ENCODE assay signal across 15 cellular contexts in genomic region chr17:6996256-6997111, GRCh38. TPM values are rescaled to one million over a fixed set of nuclear protein-coding genes. Genes with fewer than 3 reads are reported as not detected.
DNase-seq lines count a peak whose midpoint lies in the region; ATAC-seq and TF ChIP-seq lines count a peak whose summit lies in the region.
"Had no signal": no experiment of that assay in that cellular context is flagged by ENCODE, and none has a peak within 500 bp of the region (broad histone marks: within the 10 kb centered on the region; RNA-seq: fewer than 3 reads in every experiment).

No MANE protein-coding gene starts in this region.

- H3K27ac ChIP-seq in heart left ventricle (no peak overlapping the region), right atrium auricular region (no peak overlapping the region), right cardiac atrium (ENCODE audit: low read length) (no peak overlapping the region), ovary (no peak overlapping the region), aorta (ENCODE audit: low read depth in 1 of 2, low read length in 2 of 2) (no peak overlapping the region)
- H3K27ac ChIP-seq: dorsolateral prefrontal cortex had no signal

- ATAC-seq in heart left ventricle (peak in 2 of 4 donors; percentile 16 to 24), right cardiac atrium (peak in 1 of 2 donors; percentile 12), aorta (ENCODE audit: low FRiP score) (peak; percentile 6), GM21619 (IDR thresholded peaks at IDR 0.05; ENCODE audit: unreplicated experiment) (no peak), HG02852 (IDR thresholded peaks at IDR 0.05; ENCODE audit: unreplicated experiment) (no peak), HG02970 (IDR thresholded peaks at IDR 0.05; ENCODE audit: low FRiP score, unreplicated experiment) (no peak)

- no peak for TF ChIP-seq POLR2A in heart left ventricle (IDR thresholded peaks at IDR 0.05)
- no peak for TF ChIP-seq POLR2A in ovary (IDR thresholded peaks at IDR 0.05)

- peak overlapping the region in 9 of 12 donors; percentile 30 to 51 (median 42) for H3K4me3 ChIP-seq in heart left ventricle
- peak overlapping the region in 1 of 2 donors; percentile 39 for H3K4me3 ChIP-seq in right atrium auricular region
- H3K4me3 ChIP-seq in right cardiac atrium (ENCODE audit: low read length), result peak overlapping the region; percentile 13
- peak overlapping the region; percentile 7 for H3K4me3 ChIP-seq in ovary
- no peak overlapping the region for H3K4me3 ChIP-seq in aorta (ENCODE audit: low read length in 2 of 2)
- H3K4me3 ChIP-seq: mucosa of descending colon had no signal

- H3K9me3 ChIP-seq in heart left ventricle (no peaks in the 10 kb centered on the region), right atrium auricular region (no peaks in the 10 kb centered on the region), right cardiac atrium (ENCODE audit: control insufficient read depth, low read length) (no peaks in the 10 kb centered on the region), ovary (no peaks in the 10 kb centered on the region), aorta (ENCODE audit: control insufficient read depth, low read length) (no peaks in the 10 kb centered on the region)
- H3K9me3 ChIP-seq: mucosa of descending colon had no signal

- H3K36me3 ChIP-seq in heart left ventricle (peaks cover 0 to 47% (median 27%) of the 10 kb centered on the region in 9 donors), right atrium auricular region (peaks cover 10% of the 10 kb centered on the region), ovary (no peaks in the 10 kb centered on the region), aorta (ENCODE audit: control insufficient read depth in 1 of 2, insufficient read depth in 2 of 2, low read length in 1 of 2) (peaks cover 0 to 2% of the 10 kb centered on the region in 2 donors)

- intact Hi-C loops in heart left ventricle (cut with DNase I) (no loop called here), right cardiac atrium (cut with DNase I) (no loop called here), ovary (cut with DNase I) (loop anchor here in 1 of 4 donors (10.0 kb wide), 1 partner anchor 332 kb away; no protein-coding TSS in a partner anchor), aorta (cut with DNase I) (no loop called here)

- no peak for TF ChIP-seq CTCF in heart left ventricle (IDR thresholded peaks at IDR 0.05)
- no peak for TF ChIP-seq CTCF in right atrium auricular region (IDR thresholded peaks at IDR 0.05)
- TF ChIP-seq CTCF in ovary (IDR thresholded peaks at IDR 0.05), result no peak

- no peak for TF ChIP-seq EP300 in ovary (IDR thresholded peaks at IDR 0.05)

- DNase-seq in heart left ventricle, result no peak
- DNase-seq in right atrium auricular region (ENCODE audit: low spot score), result no peak
- DNase-seq in right cardiac atrium, result peak in 1 of 3 donors; percentile 49
- DNase-seq in ovary, result peak in 1 of 5 donors; percentile 43
- DNase-seq in aorta, result no peak
- DNase-seq: ACHN, activated B cell treated with CpG ODN at 0.5 μM for 24 hours, dorsolateral prefrontal cortex had no signal

- WGBS in heart left ventricle, 4 donors, result 61 to 82% (median 66%) methylated on average over 32 to 67 of the region's 67 CpGs
- WGBS in right cardiac atrium, result 56% methylated on average over 67 of the region's 67 CpGs
- 48 to 61% (median 49%) methylated on average over 59 to 67 of the region's 67 CpGs for WGBS in ovary, 3 donors
- WGBS in aorta, 2 donors, result 55 to 67% methylated on average over 56 to 67 of the region's 67 CpGs

- H3K4me1 ChIP-seq in heart left ventricle (peaks cover 0 to 14% (median 4%) of the 10 kb centered on the region in 12 donors), right atrium auricular region (peaks cover 0 to 14% of the 10 kb centered on the region in 2 donors), right cardiac atrium (ENCODE audit: control insufficient read depth, insufficient read depth, low read length) (no peaks in the 10 kb centered on the region), ovary (ENCODE audit: insufficient read depth) (peaks cover 3% of the 10 kb centered on the region), aorta (ENCODE audit: control insufficient read depth in 1 of 2, insufficient read depth in 2 of 2, low read length in 2 of 2) (no peaks in the 10 kb centered on the region)

- H3K27me3 ChIP-seq in heart left ventricle (peaks cover 0 to 6% (median 0%) of the 10 kb centered on the region in 9 donors), right atrium auricular region (no peaks in the 10 kb centered on the region), right cardiac atrium (ENCODE audit: control insufficient read depth, insufficient read depth) (no peaks in the 10 kb centered on the region), ovary (no peaks in the 10 kb centered on the region), aorta (ENCODE audit: control insufficient read depth in 1 of 2, insufficient read depth in 2 of 2, low read length in 1 of 2) (no peaks in the 10 kb centered on the region)
- H3K27me3 ChIP-seq: dorsolateral prefrontal cortex had no signal

RNA-seq across cellular contexts. Expression of gene ALOX12, which starts 0.6 kb away (rescaled TPM):
- total RNA-seq in heart left ventricle, result under 1 TPM in 1 of 9 donors, not detected in 8; 0.44 TPM
- not detected for polyA plus RNA-seq in heart left ventricle
- total RNA-seq in right atrium auricular region, result under 1 TPM in 1 of 2 donors, not detected in 1; 0.47 TPM
- total RNA-seq in right cardiac atrium, result under 1 TPM in 1 of 4 donors, not detected in 3; 0.18 TPM
- polyA plus RNA-seq in right cardiac atrium, result 0.09 TPM
- total RNA-seq in ovary, result under 1 TPM in 3 of 7 donors, not detected in 4; 0.51 to 0.74 (median 0.62) TPM
- under 1 TPM in 1 of 2 donors, not detected in 1; 0.05 TPM for polyA plus RNA-seq in ovary
- not detected for total RNA-seq in aorta
- not detected for polyA plus RNA-seq in aorta
- total RNA-seq: activated B cell treated with CpG ODN at 0.5 μM for 24 hours, glomerular endothelial cell, M059J, renal cortical epithelial cell had no signal

RNA-seq across cellular contexts. Expression of gene RNASEK, which starts 15.9 kb away (rescaled TPM):
- total RNA-seq in heart left ventricle, result 100 to 1,000 TPM; 149 to 255 (median 171) TPM
- polyA plus RNA-seq in heart left ventricle, result 100 to 1,000 TPM; 290 to 387 TPM
- total RNA-seq in right atrium auricular region, result 100 to 1,000 TPM; 231 to 334 TPM
- total RNA-seq in right cardiac atrium, result 100 to 1,000 TPM; 188 to 219 (median 193) TPM
- polyA plus RNA-seq in right cardiac atrium, result 357 TPM
- total RNA-seq in ovary, result 100 to 1,000 TPM in 6 of 7 donors, 10 to 100 TPM in 1; 80.1 to 211 (median 179) TPM
- polyA plus RNA-seq in ovary, result 100 to 1,000 TPM; 192 to 295 TPM
- 100 to 1,000 TPM; 157 to 163 TPM for total RNA-seq in aorta
- polyA plus RNA-seq in aorta, result 100 to 1,000 TPM; 390 to 401 TPM

RNA-seq across cellular contexts. Expression of gene BCL6B, which starts 26.4 kb away (rescaled TPM):
- 10 to 100 TPM in 6 of 9 donors, 1 to 10 TPM in 3; 9.0 to 32.8 (median 14.9) TPM for total RNA-seq in heart left ventricle
- 10 to 100 TPM in 1 of 2 donors, 1 to 10 TPM in 1; 5.9 to 10.3 TPM for polyA plus RNA-seq in heart left ventricle
- 1 to 10 TPM; 6.1 to 9.2 TPM for total RNA-seq in right atrium auricular region
- 10 to 100 TPM in 2 of 4 donors, 1 to 10 TPM in 2; 6.7 to 16.8 (median 10.1) TPM for total RNA-seq in right cardiac atrium
- 6.9 TPM for polyA plus RNA-seq in right cardiac atrium
- 10 to 100 TPM in 1 of 7 donors, 1 to 10 TPM in 4, under 1 TPM in 2; 0.46 to 13.9 (median 3.5) TPM for total RNA-seq in ovary
- 10 to 100 TPM in 1 of 2 donors, 1 to 10 TPM in 1; 6.2 to 13.7 TPM for polyA plus RNA-seq in ovary
- 10 to 100 TPM; 16.4 to 31.4 TPM for total RNA-seq in aorta
- polyA plus RNA-seq in aorta, result 1 to 10 TPM in 1 of 2 donors, under 1 TPM in 1; 0.63 to 1.3 TPM
- total RNA-seq: M059J had no signal

RNA-seq across cellular contexts. Expression of gene SLC16A13, which starts 39.3 kb away (rescaled TPM):
- total RNA-seq in heart left ventricle (1 to 10 TPM in 8 of 9 donors, under 1 TPM in 1; 0.83 to 2.1 (median 1.1) TPM), right atrium auricular region (under 1 TPM; 0.70 to 0.71 TPM), right cardiac atrium (1 to 10 TPM in 2 of 4 donors, under 1 TPM in 2; 0.91 to 1.1 (median 0.98) TPM), ovary (1 to 10 TPM in 4 of 7 donors, under 1 TPM in 3; 0.12 to 2.8 (median 1.2) TPM), aorta (1 to 10 TPM; 1.3 to 2.5 TPM)
- polyA plus RNA-seq in heart left ventricle (under 1 TPM; 0.87 to 0.95 TPM), right cardiac atrium (1.2 TPM), ovary (1 to 10 TPM; 1.2 TPM), aorta (1 to 10 TPM in 1 of 2 donors, not detected in 1; 1.0 TPM)

RNA-seq across cellular contexts. Expression of gene SLC16A11, which starts 47.4 kb away (rescaled TPM):
- under 1 TPM in 8 of 9 donors, not detected in 1; 0.19 to 1.00 (median 0.79) TPM for total RNA-seq in heart left ventricle
- polyA plus RNA-seq in heart left ventricle, result 1 to 10 TPM in 1 of 2 donors, under 1 TPM in 1; 0.68 to 1.4 TPM
- 1 to 10 TPM; 1.9 to 3.4 TPM for total RNA-seq in right atrium auricular region
- 1 to 10 TPM; 3.3 to 5.3 (median 3.7) TPM for total RNA-seq in right cardiac atrium
- polyA plus RNA-seq in right cardiac atrium, result 11.3 TPM
- total RNA-seq in ovary, result 10 to 100 TPM in 1 of 7 donors, 1 to 10 TPM in 5, not detected in 1; 1.2 to 14.4 (median 2.9) TPM
- polyA plus RNA-seq in ovary, result 1 to 10 TPM in 1 of 2 donors, not detected in 1; 3.9 TPM
- 1 to 10 TPM in 1 of 2 donors, under 1 TPM in 1; 0.26 to 1.3 TPM for total RNA-seq in aorta
- not detected for polyA plus RNA-seq in aorta
- total RNA-seq: M059J, renal cortical epithelial cell had no signal

Comparison
In these comparisons a context has a peak if more than half of its experiments do, and no peak if none do; other contexts are left out.
1. H3K4me3 ChIP-seq: peak in heart left ventricle (9 of 12), right cardiac atrium (single experiment) and ovary (single experiment); none in aorta (0 of 2).